In the genomic region with DNA sequence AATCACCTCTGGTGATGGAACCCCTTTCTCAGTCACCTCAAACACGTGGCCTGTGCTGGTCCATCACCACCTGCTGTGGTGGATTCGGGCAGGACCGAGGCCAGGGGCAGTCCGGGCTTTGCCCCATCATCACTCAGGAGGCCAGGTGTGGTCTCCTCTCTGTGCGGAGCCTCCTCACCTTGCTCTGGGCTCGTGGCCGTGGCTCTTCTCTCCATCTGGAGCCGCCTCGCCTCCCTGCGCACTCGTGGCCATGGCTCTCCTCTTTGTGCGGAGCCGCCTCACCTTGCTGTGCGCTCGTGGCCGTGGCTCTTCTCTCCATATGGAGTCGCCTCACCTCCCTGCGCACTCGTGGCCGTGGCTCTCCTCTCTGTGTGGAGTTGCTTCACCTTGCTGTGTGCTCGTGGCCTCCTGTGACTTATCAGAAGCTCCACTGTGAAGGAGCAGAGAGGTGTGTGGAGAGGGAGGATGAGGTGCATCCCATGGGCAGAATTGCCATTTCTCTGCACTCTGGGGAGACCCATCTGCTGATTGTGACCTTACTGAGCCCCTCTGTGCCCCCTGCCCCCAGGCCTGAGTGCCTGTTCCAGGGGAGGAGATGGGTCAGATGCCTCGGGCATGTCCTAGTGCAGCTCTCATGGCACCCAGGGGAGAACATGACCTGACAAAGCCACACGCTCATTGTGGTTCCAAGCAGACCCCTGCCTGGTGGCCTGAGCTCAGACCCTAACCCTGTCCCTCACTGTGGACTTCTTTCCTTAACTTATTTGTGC, we compare ENCODE assay signal across 20 cellular contexts.
"Had no signal": no experiment of that assay in that cellular context is flagged by ENCODE, and none has a peak within 500 bp of the region (broad histone marks: within the 10 kb centered on the region; RNA-seq: fewer than 3 reads in every experiment).

No MANE protein-coding gene starts in this region.

- DNase-seq: IMR-90, Kasumi-1, MM.1S, NCI-H1092 treated with DMSO at 0.1 percent for 48 hours, NCI-H1436, NCI-H187, NCI-H2029, NCI-H2081 treated with DMSO at 0.1 percent for 48 hours, NCI-H2171, NCI-H226, NCI-H446, NCI-H510A, NCI-H524 treated with DMSO at 0.1 percent for 48 hours, NCI-H69, NCI-H774, RPMI8226, SHP77, SK-N-SH had no signal

- H3K27ac ChIP-seq: KMS-11 had no signal

- H3K9me3 ChIP-seq: SK-N-SH had no signal

- ATAC-seq: HepG2 had no signal
